In the genomic region with DNA sequence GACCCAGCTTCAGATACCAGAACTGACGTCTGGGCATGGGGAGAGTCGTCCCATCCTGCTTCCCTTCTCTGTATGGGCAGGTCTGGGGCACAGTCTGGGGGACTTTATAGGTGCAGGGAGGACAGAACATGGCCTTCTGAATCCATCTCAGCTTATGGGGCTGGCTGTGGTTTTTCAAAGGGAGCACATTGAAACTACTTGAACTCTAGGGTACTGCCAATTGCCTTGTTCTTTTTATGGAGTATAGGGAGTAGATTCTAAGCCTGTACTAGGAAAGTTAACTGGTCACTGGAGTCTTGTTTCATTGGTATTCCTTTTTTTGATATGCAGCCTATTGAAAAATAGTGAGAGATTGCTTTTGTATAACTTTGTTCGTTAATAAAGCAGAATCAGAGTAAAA, we compare ENCODE assay signal across 20 cellular contexts.
DNase-seq lines count a peak whose midpoint lies in the region; ATAC-seq and TF ChIP-seq lines count a peak whose summit lies in the region.
"Had no signal": no experiment of that assay in that cellular context is flagged by ENCODE, and none has a peak within 500 bp of the region (broad histone marks: within the 10 kb centered on the region; RNA-seq: fewer than 3 reads in every experiment).

No MANE protein-coding gene starts in this region.

- CTCF ChIA-PET in Calu3 (lab: Charles Lee): no interaction called here
- CTCF ChIA-PET in activated naive CD4-positive, alpha-beta T cell treated with anti-CD3 and anti-CD28 coated beads for 36 hours (lab: Charles Lee): interaction anchor here (0.7 kb wide), 1 partner anchor 30 kb away, joined by 3 read pairs; no protein-coding TSS in a partner anchor

- WGBS in H9 (ENCODE audit: extremely low coverage, insufficient read length, low lambda C conversion rate): no CpG with 5 or more reads among the region's 3 CpGs
- 68 to 83% (median 71%) methylated on average over 3 of the region's 3 CpGs for WGBS in stomach, 5 donors

- H3K9me3 ChIP-seq in H9 (ENCODE audit: control insufficient read depth, low read depth, low read length) (no peaks in the 10 kb centered on the region), left lung (no peaks in the 10 kb centered on the region), stomach (no peaks in the 10 kb centered on the region)
- H3K9me3 ChIP-seq: breast epithelium, psoas muscle had no signal

- no peak overlapping the region for H2BK20ac ChIP-seq in H9 (ENCODE audit: low read depth, low read length, poor library complexity, severe bottlenecking)

- no peak for TF ChIP-seq EP300 in stomach (IDR thresholded peaks at IDR 0.05)

- H3K4me3 ChIP-seq in left lung (no peak overlapping the region), stomach (no peak overlapping the region)
- H3K4me3 ChIP-seq: breast epithelium, dorsolateral prefrontal cortex, psoas muscle had no signal

- H3K27ac Mint-ChIP-seq in H9 (peak overlapping the region in 2 of 3 experiments; percentile 4 to 87; a peak in 3 of 7 replicates), Calu3 (ENCODE audit: unreplicated experiment) (no peak overlapping the region)
- H3K27ac Mint-ChIP-seq in activated naive CD4-positive, alpha-beta T cell treated with anti-CD3 and anti-CD28 coated beads for 36 hours: no peak overlapping the region
- H3K27ac Mint-ChIP-seq: activated naive CD8-positive, alpha-beta T cell treated with anti-CD3 and anti-CD28 coated beads for 36 hours; mesothelial cell of epicardium; T-cell had no signal

- no peak overlapping the region for H2BK5ac ChIP-seq in H9 (ENCODE audit: insufficient read length, low read length)

- H3K36me3 ChIP-seq in left lung (peaks cover 0 to 15% of the 10 kb centered on the region in 2 donors), stomach (peaks cover 0 to 32% (median 24%) of the 10 kb centered on the region in 4 donors)

- no peak overlapping the region for H3K4me2 ChIP-seq in H9 (ENCODE audit: insufficient read depth, insufficient read length, low read length)

- H3K4ac ChIP-seq in H9 (ENCODE audit: low read depth, low read length): no peak overlapping the region

- H2BK12ac ChIP-seq in H9 (ENCODE audit: insufficient read length, low read depth, low read length): no peak overlapping the region

- H3K4me1 ChIP-seq in H9 (ENCODE audit: insufficient read depth, low read length) (no peaks in the 10 kb centered on the region), left lung (peaks cover 0 to 5% of the 10 kb centered on the region in 2 donors), stomach (peaks cover 0 to 43% (median 25%) of the 10 kb centered on the region in 4 donors)

- H3K36me3 Mint-ChIP-seq in H9 (ENCODE audit: insufficient read depth in 1 of 3, low read depth in 3 of 3): peaks cover 12 to 70% (median 43%) of the 10 kb centered on the region in 3 experiments; a peak in 6 of 7 replicates
- H3K36me3 Mint-ChIP-seq in Calu3 (ENCODE audit: insufficient read depth, unreplicated experiment): no peaks in the 10 kb centered on the region
- H3K36me3 Mint-ChIP-seq in activated naive CD4-positive, alpha-beta T cell treated with anti-CD3 and anti-CD28 coated beads for 36 hours (ENCODE audit: low read depth): no peaks in the 10 kb centered on the region

- H2AK5ac ChIP-seq in H9 (ENCODE audit: insufficient read length, low read length): no peak overlapping the region

- no peaks in the 10 kb centered on the region for H4K20me1 ChIP-seq in H9 (ENCODE audit: control insufficient read depth, insufficient read depth, insufficient read length)

- H2AFZ ChIP-seq in H9 (ENCODE audit: low read length): no peak overlapping the region

- H3K4me3 Mint-ChIP-seq in H9 (no peak overlapping the region), Calu3 (ENCODE audit: low read depth, unreplicated experiment) (no peak overlapping the region)
- no peak overlapping the region for H3K4me3 Mint-ChIP-seq in activated naive CD4-positive, alpha-beta T cell treated with anti-CD3 and anti-CD28 coated beads for 36 hours
- H3K4me3 Mint-ChIP-seq: activated naive CD8-positive, alpha-beta T cell treated with anti-CD3 and anti-CD28 coated beads for 36 hours; mesothelial cell of epicardium; T-cell had no signal

- intact Hi-C loops in left lung (cut with DNase I): no loop called here
- intact Hi-C loops in stomach (cut with DNase I; ENCODE audit: low total_unique reads): no loop called here
- intact Hi-C loops in Calu3 (cut with micrococcal nuclease; ENCODE audit: unreplicated experiment): no loop called here
- intact Hi-C loops in activated naive CD4-positive, alpha-beta T cell treated with anti-CD3 and anti-CD28 coated beads for 36 hours (cut with micrococcal nuclease): no loop called here

- no peak overlapping the region for H4K91ac ChIP-seq in H9 (ENCODE audit: insufficient read length, low read depth, low read length)

- no peak overlapping the region for H3K27ac ChIP-seq in H9 (ENCODE audit: insufficient read length, low read depth, low read length)
- H3K27ac ChIP-seq in caudate nucleus (ENCODE audit: low read depth, low read length): peak overlapping the region; percentile 46
- peak overlapping the region in 1 of 2 donors; percentile 51 for H3K27ac ChIP-seq in left lung
- peak overlapping the region in 3 of 5 donors; percentile 33 to 69 (median 54) for H3K27ac ChIP-seq in stomach
- H3K27ac ChIP-seq: RWPE1 had no signal

- H3K9me3 Mint-ChIP-seq in H9 (no peaks in the 10 kb centered on the region), Calu3 (ENCODE audit: low read depth, unreplicated experiment) (no peaks in the 10 kb centered on the region)
- H3K9me3 Mint-ChIP-seq in activated naive CD4-positive, alpha-beta T cell treated with anti-CD3 and anti-CD28 coated beads for 36 hours: no peaks in the 10 kb centered on the region
- H3K9me3 Mint-ChIP-seq: mesothelial cell of epicardium had no signal

- BruUV-seq in Calu3 (replicated peaks; lab: Mats Ljungman, UMichigan): no TSS peak

- no peak overlapping the region for H2BK120ac ChIP-seq in H9 (ENCODE audit: low read depth, low read length, poor library complexity, severe bottlenecking)

- H4K8ac ChIP-seq in H9 (replicated peaks; ENCODE audit: insufficient read length, low read depth, low read length): no peak overlapping the region

- H3K27me3 ChIP-seq in H9 (ENCODE audit: insufficient read depth, low read length) (no peaks in the 10 kb centered on the region; the same call in 1 of the 2 replicates), left lung (no peaks in the 10 kb centered on the region), stomach (no peaks in the 10 kb centered on the region)
- H3K27me3 ChIP-seq: breast epithelium, dorsolateral prefrontal cortex had no signal

- ATAC-seq in left lung (peak; percentile 37), HG02973 (IDR thresholded peaks at IDR 0.05; ENCODE audit: unreplicated experiment) (no peak)
- ATAC-seq: T-cell had no signal

- no peak overlapping the region for H2BK15ac ChIP-seq in H9 (ENCODE audit: low read depth, low read length)

- no peak overlapping the region for H3K18ac ChIP-seq in H9 (ENCODE audit: insufficient read length, low read depth, low read length)

- H3K79me1 ChIP-seq in H9 (ENCODE audit: insufficient read depth, low read depth, low read length, poor library complexity, severe bottlenecking): peaks cover 3% of the 10 kb centered on the region

- H3K4me1 Mint-ChIP-seq in H9 (peaks cover 5 to 8% of the 10 kb centered on the region in 2 experiments), Calu3 (ENCODE audit: low read depth, unreplicated experiment) (no peaks in the 10 kb centered on the region)
- H3K4me1 Mint-ChIP-seq in activated naive CD4-positive, alpha-beta T cell treated with anti-CD3 and anti-CD28 coated beads for 36 hours (ENCODE audit: low read depth): no peaks in the 10 kb centered on the region
- H3K4me1 Mint-ChIP-seq: activated naive CD8-positive, alpha-beta T cell treated with anti-CD3 and anti-CD28 coated beads for 36 hours; T-cell had no signal

- H4K5ac ChIP-seq in H9 (ENCODE audit: insufficient read length, low read depth, low read length): no peak overlapping the region

- DNase-seq in H9 (no peak), caudate nucleus (lab: John Stamatoyannopoulos, UW) (no peak), left lung (no peak), stomach (no peak), hypothalamus (lab: John Stamatoyannopoulos, UW) (no peak), Calu3 (no peak)
- no peak for DNase-seq in activated naive CD4-positive, alpha-beta T cell treated with anti-CD3 and anti-CD28 coated beads for 36 hours
- DNase-seq: activated CD4-positive, alpha-beta T cell treated with anti-CD3 and anti-CD28 coated beads for 4 hours; activated naive CD8-positive, alpha-beta T cell treated with anti-CD3 and anti-CD28 coated beads for 36 hours; NCI-H1092 treated with DMSO at 0.1 percent for 48 hours; NCI-H524 treated with DMSO at 0.1 percent for 48 hours; psoas muscle; stimulated activated CD8-positive, alpha-beta memory T cell treated with anti-CD3 and anti-CD28 coated beads, Interleukin-4, amount 100 ng/mL, for 48 hours; substantia nigra; T-cell had no signal

- no peaks in the 10 kb centered on the region for H3K23me2 ChIP-seq in H9 (ENCODE audit: insufficient read length, low read depth, low read length, poor library complexity, severe bottlenecking)

- H3K27me3 Mint-ChIP-seq in H9 (ENCODE audit: low read depth): no peaks in the 10 kb centered on the region
- H3K27me3 Mint-ChIP-seq in Calu3 (ENCODE audit: unreplicated experiment): no peaks in the 10 kb centered on the region
- no peaks in the 10 kb centered on the region for H3K27me3 Mint-ChIP-seq in activated naive CD4-positive, alpha-beta T cell treated with anti-CD3 and anti-CD28 coated beads for 36 hours (ENCODE audit: low read depth)
- H3K27me3 Mint-ChIP-seq: activated naive CD8-positive, alpha-beta T cell treated with anti-CD3 and anti-CD28 coated beads for 36 hours had no signal

- no peak overlapping the region for H3K23ac ChIP-seq in H9 (ENCODE audit: insufficient read length, low read depth, low read length)

- no peak overlapping the region for H3K56ac ChIP-seq in H9 (ENCODE audit: insufficient read length, low read depth, low read length)

- H3T11ph ChIP-seq in H9 (ENCODE audit: low read length): no peak overlapping the region

- no peak for TF ChIP-seq POLR2A in stomach (IDR thresholded peaks at IDR 0.05)

- no peak overlapping the region for H3K14ac ChIP-seq in H9 (ENCODE audit: insufficient read depth, low read length)

- H3K9ac ChIP-seq in H9 (ENCODE audit: extremely low read depth, insufficient read length, low read length): no peak overlapping the region

- no peaks in the 10 kb centered on the region for H3K79me2 ChIP-seq in H9 (ENCODE audit: insufficient read depth, low read length)

- TF ChIP-seq CTCF in H9 (conservative IDR thresholded peaks at IDR 0.05) (no peak), left lung (IDR thresholded peaks at IDR 0.05) (no peak), stomach (IDR thresholded peaks at IDR 0.05) (no peak), Calu3 (IDR thresholded peaks at IDR 0.05; ENCODE audit: unreplicated experiment) (no peak)

Comparison
In these comparisons a context has a peak if more than half of its experiments do, and no peak if none do; other contexts are left out.
1. H3K27ac Mint-ChIP-seq: peak in H9 (2 of 3); none in Calu3 (single experiment) and activated naive CD4-positive, alpha-beta T cell treated with anti-CD3 and anti-CD28 coated beads for 36 hours (single experiment).